ENCODE assay signal across 15 cellular contexts in genomic region chr13:54884645-54885044, GRCh38.
DNase-seq lines count a peak whose midpoint lies in the region; ATAC-seq and TF ChIP-seq lines count a peak whose summit lies in the region.
"Had no signal": no experiment of that assay in that cellular context is flagged by ENCODE, and none has a peak within 500 bp of the region (broad histone marks: within the 10 kb centered on the region; RNA-seq: fewer than 3 reads in every experiment).

No MANE protein-coding gene starts in this region.

- H3K14ac ChIP-seq in H9 (ENCODE audit: insufficient read depth, low read length): no peak overlapping the region

- H2BK5ac ChIP-seq in H9 (ENCODE audit: insufficient read length, low read length): no peak overlapping the region

- 0 out of 2 replicates have a peak, but pooled peaks cover 2% of the 10 kb centered on the region for H3K4me1 ChIP-seq in H9 (ENCODE audit: insufficient read depth, low read length)
- H3K4me1 ChIP-seq: HAP-1 had no signal

- H4K20me1 ChIP-seq in H9 (ENCODE audit: control insufficient read depth, insufficient read depth, insufficient read length): no peaks in the 10 kb centered on the region

- H3K27ac ChIP-seq in H9 (ENCODE audit: insufficient read length, low read depth, low read length): no peak overlapping the region

- no peak overlapping the region for H2AFZ ChIP-seq in H9 (ENCODE audit: low read length)

- H4K91ac ChIP-seq in H9 (ENCODE audit: insufficient read length, low read depth, low read length): no peak overlapping the region

- H4K5ac ChIP-seq in H9 (ENCODE audit: insufficient read length, low read depth, low read length): no peak overlapping the region

- no peak overlapping the region for H3K4ac ChIP-seq in H9 (ENCODE audit: low read depth, low read length)

- no peak overlapping the region for H2BK20ac ChIP-seq in H9 (ENCODE audit: low read depth, low read length, poor library complexity, severe bottlenecking)

- H3K9me3 Mint-ChIP-seq in H9: peaks cover 3% of the 10 kb centered on the region in 2 experiments; a peak in 2 of 5 replicates

- ATAC-seq in esophagus mucosa: peak; percentile 56

- no peak overlapping the region for H3K9ac ChIP-seq in H9 (ENCODE audit: extremely low read depth, insufficient read length, low read length)

- H3K23ac ChIP-seq in H9 (ENCODE audit: insufficient read length, low read depth, low read length): no peak overlapping the region

- H3K18ac ChIP-seq in H9 (ENCODE audit: insufficient read length, low read depth, low read length): no peak overlapping the region

- H3K27me3 Mint-ChIP-seq in H9 (ENCODE audit: low read depth): peaks cover 1% of the 10 kb centered on the region
- H3K27me3 Mint-ChIP-seq: CD4-positive, alpha-beta memory T cell had no signal

- peaks cover 8% of the 10 kb centered on the region in 2 experiments for H3K4me1 Mint-ChIP-seq in H9
- H3K4me1 Mint-ChIP-seq: CD4-positive, alpha-beta memory T cell had no signal

- no peak overlapping the region for H3K27ac Mint-ChIP-seq in H9
- H3K27ac Mint-ChIP-seq: CD4-positive, alpha-beta memory T cell; HFFc6 had no signal

- peak overlapping the region; percentile 12 for H3K4me2 ChIP-seq in H9 (ENCODE audit: insufficient read depth, insufficient read length, low read length)

- no peaks in the 10 kb centered on the region for H3K23me2 ChIP-seq in H9 (ENCODE audit: insufficient read length, low read depth, low read length, poor library complexity, severe bottlenecking)

- no peak overlapping the region for H3K56ac ChIP-seq in H9 (ENCODE audit: insufficient read length, low read depth, low read length)

- H4K8ac ChIP-seq in H9 (replicated peaks; ENCODE audit: insufficient read length, low read depth, low read length): peak overlapping the region; percentile 55

- DNase-seq in H9: no peak
- peak; percentile 8 for DNase-seq in T1000 (lab: John Stamatoyannopoulos, UW)
- DNase-seq in hippocampal formation (lab: John Stamatoyannopoulos, UW): no peak
- DNase-seq in effector CD4-positive, alpha-beta T cell: no peak
- no peak for DNase-seq in SIG-M5 treated with dmso at 0.1 percent for 504 hours (lab: John Stamatoyannopoulos, UW; ENCODE audit: unreplicated experiment)
- DNase-seq: C1 segment of cervical spinal cord; Calu3; CD4-positive, alpha-beta memory T cell; COR-L47; DMS53; DMS79 treated with DMSO at 0.1 percent for 48 hours; GF-D8; HFFc6 had no signal

- no peak overlapping the region for H2BK120ac ChIP-seq in H9 (ENCODE audit: low read depth, low read length, poor library complexity, severe bottlenecking)

- no peaks in the 10 kb centered on the region for H3K27me3 ChIP-seq in H9 (ENCODE audit: insufficient read depth, low read length)

- no peak overlapping the region for H2BK15ac ChIP-seq in H9 (ENCODE audit: low read depth, low read length)

- H3K9me3 ChIP-seq in H9 (ENCODE audit: control insufficient read depth, low read depth, low read length): no peaks in the 10 kb centered on the region
- H3K9me3 ChIP-seq: HAP-1 had no signal

- TF ChIP-seq CTCF in H9 (conservative IDR thresholded peaks at IDR 0.05): no peak

- H3K4me3 Mint-ChIP-seq in H9: no peak overlapping the region
- H3K4me3 Mint-ChIP-seq: CD4-positive, alpha-beta memory T cell; HFFc6 had no signal

- no peak overlapping the region for H3T11ph ChIP-seq in H9 (ENCODE audit: low read length)

- H3K79me1 ChIP-seq in H9 (ENCODE audit: insufficient read depth, low read depth, low read length, poor library complexity, severe bottlenecking): no peaks in the 10 kb centered on the region

- H3K79me2 ChIP-seq in H9 (ENCODE audit: insufficient read depth, low read length): no peaks in the 10 kb centered on the region

- no peak overlapping the region for H2BK12ac ChIP-seq in H9 (ENCODE audit: insufficient read length, low read depth, low read length)

- no peak overlapping the region for H2AK5ac ChIP-seq in H9 (ENCODE audit: insufficient read length, low read length)

- peaks cover 0 to 3% (median 0%) of the 10 kb centered on the region in 3 experiments; a peak in 2 of 7 replicates for H3K36me3 Mint-ChIP-seq in H9 (ENCODE audit: insufficient read depth in 1 of 3, low read depth in 3 of 3)
- H3K36me3 Mint-ChIP-seq: CD4-positive, alpha-beta memory T cell had no signal

- no CpG with 5 or more reads among the region's 3 CpGs for WGBS in H9 (ENCODE audit: extremely low coverage, insufficient read length, low lambda C conversion rate)
